1 cellular context compared by ENCODE assay signal in the genomic region with DNA sequence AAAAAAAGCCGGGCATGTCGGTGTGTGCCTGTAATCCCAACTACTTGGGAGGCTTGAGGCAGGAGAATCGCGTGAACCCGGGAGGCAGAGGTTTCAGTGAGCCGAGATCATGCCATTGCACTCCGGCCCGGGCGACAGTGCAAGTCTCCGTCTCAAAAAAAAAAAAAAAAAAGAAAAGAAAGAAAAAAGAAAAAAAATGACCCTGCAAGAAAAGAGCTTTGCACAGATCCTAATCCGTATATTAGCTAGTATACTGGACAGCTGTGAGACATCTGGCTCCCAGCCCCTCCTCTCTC.
TF ChIP-seq lines count a peak whose summit lies in the region.

No MANE protein-coding gene starts in this region.

TF ChIP-seq in HCT116, 20 proteins besides CTCF, POLR2A, EP300 and RAD21 (continued from another document):
- TF ChIP-seq TCF7L2 (IDR thresholded peaks at IDR 0.05; ENCODE audit: borderline replicate concordance, extremely low read depth, insufficient read depth, insufficient read length): no peak
- no peak for TF ChIP-seq EGR1 (IDR thresholded peaks at IDR 0.05; ENCODE audit: low read depth)
TF ChIP-seq in HCT116: peak in this region for 0.
